ENCODE assay signal across 15 cellular contexts in genomic region chr16:71600822-71601221, GRCh38. TPM values are rescaled to one million over a fixed set of nuclear protein-coding genes. Genes with fewer than 3 reads are reported as not detected.
DNase-seq lines count a peak whose midpoint lies in the region; ATAC-seq, FAIRE-seq and TF ChIP-seq lines count a peak whose summit lies in the region.
"Had no signal": no experiment of that assay in that cellular context is flagged by ENCODE, and none has a peak within 500 bp of the region (broad histone marks: within the 10 kb centered on the region; RNA-seq: fewer than 3 reads in every experiment).

No MANE protein-coding gene starts in this region.

- H3K27ac ChIP-seq in H1 (ENCODE audit: low read depth, low read length) = no peak overlapping the region
- H3K27ac ChIP-seq in HepG2 (ENCODE audit: extremely low read length, insufficient read depth, low read length) = peak overlapping the region; percentile 16
- no peak overlapping the region for H3K27ac ChIP-seq in dorsolateral prefrontal cortex
- H3K27ac ChIP-seq: 22Rv1, BLaER1 had no signal

- H4K8ac ChIP-seq in H1 (ENCODE audit: extremely low read depth, insufficient read depth, low read length) = no peak overlapping the region

- no peaks in the 10 kb centered on the region for H3K79me1 ChIP-seq in H1 (ENCODE audit: low read depth, low read length)

- no peaks in the 10 kb centered on the region for H3K23me2 ChIP-seq in H1 (ENCODE audit: low read depth, low read length)

- CTCF ChIA-PET in H1 (lab: Charles Lee; ENCODE audit: partially characterized antibody) = no interaction called here
- CTCF ChIA-PET in HepG2 (lab: Yijun Ruan, JAX; ENCODE audit: low intra/inter-chr PET ratio, low total read pairs) = interaction anchor here (2.0 kb wide), 1 partner anchor 35 kb away, joined by 11 read pairs; no protein-coding TSS in a partner anchor

- no peak overlapping the region for H4K5ac ChIP-seq in H1 (ENCODE audit: insufficient read length, low read depth, low read length)

- no peak overlapping the region for H2BK12ac ChIP-seq in H1 (ENCODE audit: low read depth, low read length)

- H3K27me3 ChIP-seq in H1 (replicated peaks in 1 of 4; ENCODE audit: control insufficient read depth in 3 of 4, extremely low read depth in 1 of 4, insufficient read depth in 3 of 4, low read length in 3 of 4) (no peaks in the 10 kb centered on the region), HepG2 (ENCODE audit: control insufficient read depth in 1 of 2, insufficient read depth in 2 of 2, low read length in 2 of 2) (no peaks in the 10 kb centered on the region), dorsolateral prefrontal cortex (no peaks in the 10 kb centered on the region)
- H3K27me3 ChIP-seq: BLaER1 had no signal

- FAIRE-seq in H1 (lab: Jason Lieb, UNC) = no peak
- no peak for FAIRE-seq in HepG2 (lab: Jason Lieb, UNC)

- H3K9me3 ChIP-seq in H1 (ENCODE audit: insufficient read depth in 2 of 2, low read depth in 1 of 2, low read length in 1 of 2) (no peaks in the 10 kb centered on the region), HepG2 (ENCODE audit: low read length) (no peaks in the 10 kb centered on the region)
- H3K9me3 ChIP-seq: BLaER1, Caco-2 had no signal

- H3K9ac ChIP-seq in H1 (replicated peaks in 1 of 4; ENCODE audit: extremely low read depth in 1 of 4, low read depth in 3 of 4, low read length in 3 of 4) (no peak overlapping the region), HepG2 (ENCODE audit: insufficient read depth, low read depth, low read length) (no peak overlapping the region)
- H3K9ac ChIP-seq: BLaER1 had no signal

- peak; percentile 20 for DNase-seq in DMS53 (lab: John Stamatoyannopoulos, UW)
- no peak for DNase-seq in DMS53 treated with DMSO at 0.1 percent for 48 hours (lab: John Stamatoyannopoulos, UW; ENCODE audit: unreplicated experiment)
- DNase-seq in H1 (ENCODE audit: low read depth in 1 of 2, low spot score in 2 of 2) = no peak
- DNase-seq in HepG2 (ENCODE audit: low spot score) = peak; percentile 50
- DNase-seq in superior temporal gyrus (ENCODE audit: extremely low spot score) = peak; percentile 12
- DNase-seq in NCI-H226 = no peak
- no peak for DNase-seq in dorsolateral prefrontal cortex
- DNase-seq in NK-92 treated with Interleukin-12 subunit alpha and Interleukin-12 subunit beta, amount 100 ng/mL, for 24 hours (lab: John Stamatoyannopoulos, UW) = no peak
- DNase-seq: AML-193; Caco-2; CD8-positive, alpha-beta memory T cell; H7 had no signal

- H4K91ac ChIP-seq in H1 (replicated peaks; ENCODE audit: insufficient read length, low read length) = no peak overlapping the region

- H3K4me3 ChIP-seq in H1 (ENCODE audit: extremely low read depth in 1 of 4, insufficient read depth in 2 of 4, low read depth in 3 of 4, low read length in 4 of 4) (no peak overlapping the region), HepG2 (replicated peaks in 1 of 3; ENCODE audit: insufficient read depth in 1 of 3, low read depth in 2 of 3, low read length in 3 of 3) (peak overlapping the region in 1 of 3 experiments; percentile 54; a peak in 2 of 6 replicates), dorsolateral prefrontal cortex (no peak overlapping the region)
- H3K4me3 ChIP-seq: BLaER1 had no signal

- no peak overlapping the region for H2BK120ac ChIP-seq in H1 (replicated peaks; ENCODE audit: low read depth, low read length)

- H3K4ac ChIP-seq in H1 (replicated peaks; ENCODE audit: insufficient read length, low read depth, low read length) = no peak overlapping the region

- 87% methylated on average over 8 of the region's 8 CpGs; no CpG with 5 or more reads in 1 of the 2 experiments for WGBS in H1 (ENCODE audit: extremely low coverage in 1 of 2, insufficient coverage in 1 of 2, insufficient read length in 1 of 2, insufficient replicate concordance in 2 of 2, low coverage in 1 of 2, low lambda C conversion rate in 2 of 2, missing lambda C conversion rate in 1 of 2), 2 experiments
- 14% methylated on average over 8 of the region's 8 CpGs for WGBS in HepG2 (ENCODE audit: low lambda C conversion rate)

- H4K20me1 ChIP-seq in H1 (replicated peaks in 1 of 2; ENCODE audit: control insufficient read depth in 1 of 2, insufficient read depth in 2 of 2, low read length in 2 of 2) (no peaks in the 10 kb centered on the region), HepG2 (ENCODE audit: insufficient read depth, low read length) (no peaks in the 10 kb centered on the region)
- H4K20me1 ChIP-seq: BLaER1 had no signal

- no peak for TF ChIP-seq RAD21 in H1 (IDR thresholded peaks at IDR 0.05 in 1 of 2, conservative IDR thresholded peaks at IDR 0.05 in 1 of 2; ENCODE audit: low read depth in 2 of 2, low read length in 2 of 2)
- peak; percentile 36; the same call in 1 of the 2 replicates for TF ChIP-seq RAD21 in HepG2 (CRISPR knock-in tag; IDR thresholded peaks at IDR 0.05)

- no peak overlapping the region for H2BK15ac ChIP-seq in H1 (ENCODE audit: low read length)

- TF ChIP-seq POLR2A in H1 (IDR thresholded peaks at IDR 0.05; ENCODE audit: control extremely low read depth in 1 of 2, low read depth in 2 of 2, low read length in 2 of 2) (no peak), HepG2 (IDR thresholded peaks at IDR 0.05; ENCODE audit: insufficient read depth in 1 of 2, low read depth in 2 of 2, low read length in 2 of 2) (no peak)

- H3K79me2 ChIP-seq in H1 (ENCODE audit: control insufficient read depth in 1 of 2, insufficient read depth in 2 of 2, low read length in 2 of 2) (no peaks in the 10 kb centered on the region), HepG2 (ENCODE audit: insufficient read depth, low read length) (no peaks in the 10 kb centered on the region)

- H2BK20ac ChIP-seq in H1 (ENCODE audit: low read length) = no peak overlapping the region

- H3K4me2 ChIP-seq in H1 (ENCODE audit: insufficient read depth in 1 of 2, low read depth in 2 of 2, low read length in 2 of 2) (no peak overlapping the region), HepG2 (ENCODE audit: low read depth, low read length) (peak overlapping the region; percentile 69)
- H3K4me2 ChIP-seq: BLaER1 had no signal

- in situ Hi-C loops in HepG2 (cut with HindIII; ENCODE audit: extremely low pct_ligation_motif_present, low pct_unique_long_range_greater_than_20kb) = loop anchor here (10.0 kb wide), 1 partner anchor 116 kb away; the partner anchor contains the start of gene ZNF19

- TF ChIP-seq EP300 in H1 (IDR thresholded peaks at IDR 0.05; ENCODE audit: borderline replicate concordance in 1 of 2, low read depth in 2 of 2, low read length in 2 of 2) = no peak
- TF ChIP-seq EP300 in HepG2 (IDR thresholded peaks at IDR 0.05; ENCODE audit: low read depth in 2 of 2, low read length in 2 of 2) = no peak
- TF ChIP-seq EP300 in HepG2 (CRISPR knock-in tag; IDR thresholded peaks at IDR 0.05; ENCODE audit: borderline replicate concordance) = no peak

- peak; percentile 99 for ATAC-seq in HepG2

- H3K18ac ChIP-seq in H1 (ENCODE audit: extremely low read depth, low read length) = no peak overlapping the region

- H3K14ac ChIP-seq in H1 (ENCODE audit: insufficient read length) = no peak overlapping the region

- H2AK5ac ChIP-seq in H1 (ENCODE audit: low read depth, low read length) = no peak overlapping the region

- H3K4me1 ChIP-seq in H1 (replicated peaks in 1 of 4; ENCODE audit: control insufficient read depth in 3 of 4, insufficient read depth in 4 of 4, low read length in 3 of 4) (no peaks in the 10 kb centered on the region), HepG2 (ENCODE audit: insufficient read depth, low read length) (peaks cover 59% of the 10 kb centered on the region)
- H3K4me1 ChIP-seq: BLaER1 had no signal

- H2AFZ ChIP-seq in H1 (ENCODE audit: low read length) = 0 out of 2 replicates have a peak overlapping the region, but pooled peaks have one; percentile 53
- peak overlapping the region; percentile 98 for H2AFZ ChIP-seq in HepG2 (ENCODE audit: low read length)

- intact Hi-C loops in HepG2 (cut with micrococcal nuclease; ENCODE audit: unreplicated experiment) (no loop called here), dorsolateral prefrontal cortex (cut with DNase I) (no loop called here)

- POLR2A ChIA-PET in H1 (lab: Charles Lee; ENCODE audit: partially characterized antibody) = no interaction called here
- POLR2A ChIA-PET in HepG2 (lab: Yijun Ruan, JAX) = no interaction called here

- H3K36me3 ChIP-seq in H1 (ENCODE audit: control insufficient read depth in 2 of 4, insufficient read depth in 4 of 4, low read length in 3 of 4) (no peaks in the 10 kb centered on the region), HepG2 (replicated peaks in 1 of 2; ENCODE audit: control insufficient read depth in 1 of 2, insufficient read depth in 2 of 2, low read length in 2 of 2) (no peaks in the 10 kb centered on the region)
- H3K36me3 ChIP-seq: BLaER1 had no signal

- no peak overlapping the region for H3K23ac ChIP-seq in H1 (ENCODE audit: insufficient read length)

- no peak overlapping the region for H2BK5ac ChIP-seq in H1 (ENCODE audit: low read depth, low read length)

- TF ChIP-seq CTCF in H1 (IDR thresholded peaks at IDR 0.05; ENCODE audit: control extremely low read depth in 1 of 3, insufficient read depth in 1 of 3, low read depth in 1 of 3, low read length in 3 of 3) (no peak), HepG2 (CRISPR knock-in tag; IDR thresholded peaks at IDR 0.05) (peak; percentile 83), dorsolateral prefrontal cortex (IDR thresholded peaks at IDR 0.05 in 54 of 56, conservative IDR thresholded peaks at IDR 0.05 in 2 of 56; ENCODE audit: low read depth in 1 of 56, partially characterized antibody in 56 of 56) (no peak)

- no peak overlapping the region for H3K56ac ChIP-seq in H1 (replicated peaks; ENCODE audit: insufficient read length, low read depth, low read length)

- no TSS peak for BruUV-seq in HepG2 (replicated peaks; lab: Mats Ljungman, UMichigan)

RNA-seq across cellular contexts. Expression of gene TAT, which starts 23.9 kb away (rescaled TPM):
- total RNA-seq in H1 (2021; fragmentation: NEBNext Ultra II Directional; extraction: Animal tissue kit (Norgen Biotek cat#: 25700)) = not detected in 2 replicates
- polyA plus RNA-seq in H1 (2011; rRNA removed) = 0.03 and 0.13 TPM in 2 replicates
- polyA plus RNA-seq in H1 (2011; cell fraction: cytosol; rRNA removed) = 0.05 TPM
- 0.06 TPM for polyA plus RNA-seq in H1 (2011; cell fraction: nucleus; rRNA removed)
- polyA plus RNA-seq in H1 (2012, experiment 1 of 2) = 0.04 to 0.05 TPM in 2 of 4 replicates, not detected in the others
- polyA plus RNA-seq in H1 (2012, experiment 2 of 2) = not detected
- polyA plus RNA-seq in H1 (2013, experiment 1 of 2) = not detected
- 0.02 TPM for polyA plus RNA-seq in H1 (2013, experiment 2 of 2)
- 0.10 and 0.25 TPM in 2 replicates for polyA minus RNA-seq in H1 (2011; rRNA and poly(A)+ RNA removed)
- not detected for polyA minus RNA-seq in H1 (2011; cell fraction: cytosol; rRNA and poly(A)+ RNA removed)
- not detected for polyA minus RNA-seq in H1 (2011; cell fraction: nucleus; rRNA and poly(A)+ RNA removed)
- 1.6 and 2.2 TPM in 2 replicates for total RNA-seq in HepG2 (2016; rRNA removed; fragmentation: Illumina TruSeq; extraction: Trizol)
- total RNA-seq in HepG2 (2016; cell fraction: cytosol; rRNA removed; fragmentation: Illumina TruSeq; extraction: Trizol; ENCODE audit: low read depth) = 0.44 and 0.51 TPM in 2 replicates
- 2.0 and 2.3 TPM in 2 replicates for total RNA-seq in HepG2 (2016; cell fraction: insoluble cytoplasmic fraction; rRNA removed; fragmentation: Illumina TruSeq; extraction: Trizol)
- 0.83 and 1.1 TPM in 2 replicates for total RNA-seq in HepG2 (2016; cell fraction: membrane; rRNA removed; fragmentation: Illumina TruSeq; extraction: Trizol)
- 1.4 and 2.1 TPM in 2 replicates for total RNA-seq in HepG2 (2016; cell fraction: nucleus; rRNA removed; fragmentation: Illumina TruSeq; extraction: Trizol)
- polyA plus RNA-seq in HepG2 (2011; rRNA removed) = 5.8 and 6.5 TPM in 2 replicates
- polyA plus RNA-seq in HepG2 (2011; cell fraction: cytosol; rRNA removed) = 5.1 and 6.4 TPM in 2 replicates
- 3.5 and 4.3 TPM in 2 replicates for polyA plus RNA-seq in HepG2 (2011; cell fraction: nucleus; rRNA removed)
- 6.1 TPM in 2 replicates for polyA plus RNA-seq in HepG2 (2012)
- 0.08 and 0.17 TPM in 2 replicates for polyA plus RNA-seq in HepG2 (2016; cell fraction: cytosol; fragmentation: Illumina TruSeq; extraction: Trizol; ENCODE audit: low read depth)
- polyA plus RNA-seq in HepG2 (2016; cell fraction: insoluble cytoplasmic fraction; fragmentation: Illumina TruSeq; extraction: Trizol; ENCODE audit: low read depth) = 2.8 and 3.4 TPM in 2 replicates
- 0.38 and 0.55 TPM in 2 replicates for polyA plus RNA-seq in HepG2 (2016; cell fraction: membrane; fragmentation: Illumina TruSeq; extraction: Trizol; ENCODE audit: low read depth)
- 1.9 and 2.0 TPM in 2 replicates for polyA plus RNA-seq in HepG2 (2016; cell fraction: nucleus; fragmentation: Illumina TruSeq; extraction: Trizol; ENCODE audit: insufficient read depth, low read depth)
- 9.0 TPM in 1 of 2 replicates, not detected in the other for polyA minus RNA-seq in HepG2 (2011; rRNA and poly(A)+ RNA removed; ENCODE audit: low replicate concordance)
- 3.4 and 3.8 TPM in 2 replicates for polyA minus RNA-seq in HepG2 (2011; cell fraction: cytosol; rRNA and poly(A)+ RNA removed)
- polyA minus RNA-seq in HepG2 (2011; cell fraction: nucleus; rRNA and poly(A)+ RNA removed) = 7.1 and 9.9 TPM in 2 replicates
- total RNA-seq in dorsolateral prefrontal cortex = under 1 TPM in 14 of 120 experiments, not detected in 106; 0.07 to 0.49 (median 0.17) TPM
- total RNA-seq: Caco-2; CD8-positive, alpha-beta memory T cell; Daoy; H7 had no signal

RNA-seq across cellular contexts. Expression of gene MARVELD3, which starts 25.2 kb away (rescaled TPM):
- 34.8 TPM in 2 replicates for total RNA-seq in H1 (2021; fragmentation: NEBNext Ultra II Directional; extraction: Animal tissue kit (Norgen Biotek cat#: 25700))
- polyA plus RNA-seq in H1 (2011; rRNA removed) (18.0 and 18.4 TPM in 2 replicates), HepG2 (2011; rRNA removed) (4.8 and 5.0 TPM in 2 replicates)
- 20.3 TPM for polyA plus RNA-seq in H1 (2011; cell fraction: cytosol; rRNA removed)
- 20.3 TPM for polyA plus RNA-seq in H1 (2011; cell fraction: nucleus; rRNA removed)
- 22.8 to 31.1 TPM (median 26.2 TPM) in 4 replicates for polyA plus RNA-seq in H1 (2012, experiment 1 of 2)
- 12.3 TPM for polyA plus RNA-seq in H1 (2012, experiment 2 of 2)
- 40.3 TPM for polyA plus RNA-seq in H1 (2013, experiment 1 of 2)
- polyA plus RNA-seq in H1 (2013, experiment 2 of 2) = 41.3 TPM
- 18.9 and 34.9 TPM in 2 replicates for polyA minus RNA-seq in H1 (2011; rRNA and poly(A)+ RNA removed)
- polyA minus RNA-seq in H1 (2011; cell fraction: cytosol; rRNA and poly(A)+ RNA removed) = 15.1 TPM
- 18.2 TPM for polyA minus RNA-seq in H1 (2011; cell fraction: nucleus; rRNA and poly(A)+ RNA removed)
- total RNA-seq in HepG2 (2016; rRNA removed; fragmentation: Illumina TruSeq; extraction: Trizol) (3.6 and 5.6 TPM in 2 replicates), dorsolateral prefrontal cortex (1 to 10 TPM in 4 of 120 experiments, under 1 TPM in 27, not detected in 89; 0.16 to 1.7 (median 0.49) TPM)
- total RNA-seq in HepG2 (2016; cell fraction: cytosol; rRNA removed; fragmentation: Illumina TruSeq; extraction: Trizol; ENCODE audit: low read depth) = 0.88 and 0.91 TPM in 2 replicates
- 3.1 and 5.2 TPM in 2 replicates for total RNA-seq in HepG2 (2016; cell fraction: insoluble cytoplasmic fraction; rRNA removed; fragmentation: Illumina TruSeq; extraction: Trizol)
- total RNA-seq in HepG2 (2016; cell fraction: membrane; rRNA removed; fragmentation: Illumina TruSeq; extraction: Trizol) = 1.8 and 2.1 TPM in 2 replicates
- total RNA-seq in HepG2 (2016; cell fraction: nucleus; rRNA removed; fragmentation: Illumina TruSeq; extraction: Trizol) = 5.3 and 5.6 TPM in 2 replicates
- polyA plus RNA-seq in HepG2 (2011; cell fraction: cytosol; rRNA removed) = 4.8 and 5.7 TPM in 2 replicates
- polyA plus RNA-seq in HepG2 (2011; cell fraction: nucleus; rRNA removed) = 4.2 TPM in 2 replicates
- 5.5 and 6.5 TPM in 2 replicates for polyA plus RNA-seq in HepG2 (2012)
- 0.61 and 0.77 TPM in 2 replicates for polyA plus RNA-seq in HepG2 (2016; cell fraction: cytosol; fragmentation: Illumina TruSeq; extraction: Trizol; ENCODE audit: low read depth)
- polyA plus RNA-seq in HepG2 (2016; cell fraction: insoluble cytoplasmic fraction; fragmentation: Illumina TruSeq; extraction: Trizol; ENCODE audit: low read depth) = 4.0 and 4.4 TPM in 2 replicates
- polyA plus RNA-seq in HepG2 (2016; cell fraction: membrane; fragmentation: Illumina TruSeq; extraction: Trizol; ENCODE audit: low read depth) = 1.1 and 1.4 TPM in 2 replicates
- 9.4 and 10.1 TPM in 2 replicates for polyA plus RNA-seq in HepG2 (2016; cell fraction: nucleus; fragmentation: Illumina TruSeq; extraction: Trizol; ENCODE audit: insufficient read depth, low read depth)
- polyA minus RNA-seq in HepG2 (2011; rRNA and poly(A)+ RNA removed; ENCODE audit: low replicate concordance) = 10.3 TPM in 1 of 2 replicates, not detected in the other
- 2.8 and 3.6 TPM in 2 replicates for polyA minus RNA-seq in HepG2 (2011; cell fraction: cytosol; rRNA and poly(A)+ RNA removed)
- polyA minus RNA-seq in HepG2 (2011; cell fraction: nucleus; rRNA and poly(A)+ RNA removed) = 6.2 and 7.7 TPM in 2 replicates
- total RNA-seq: CD8-positive, alpha-beta memory T cell had no signal
- polyA plus RNA-seq: CD8-positive, alpha-beta memory T cell had no signal

Comparison
In these comparisons a context has a peak if more than half of its experiments do, and no peak if none do; other contexts are left out.
1. DNase-seq: peak in DMS53 (single experiment), HepG2 (single experiment) and superior temporal gyrus (single experiment); none in DMS53 treated with DMSO at 0.1 percent for 48 hours (single experiment), H1 (0 of 2), NCI-H226 (single experiment), dorsolateral prefrontal cortex (0 of 10) and NK-92 treated with Interleukin-12 subunit alpha and Interleukin-12 subunit beta, amount 100 ng/mL, for 24 hours (single experiment).